ENCODE assay signal across 11 cellular contexts in the genomic region with DNA sequence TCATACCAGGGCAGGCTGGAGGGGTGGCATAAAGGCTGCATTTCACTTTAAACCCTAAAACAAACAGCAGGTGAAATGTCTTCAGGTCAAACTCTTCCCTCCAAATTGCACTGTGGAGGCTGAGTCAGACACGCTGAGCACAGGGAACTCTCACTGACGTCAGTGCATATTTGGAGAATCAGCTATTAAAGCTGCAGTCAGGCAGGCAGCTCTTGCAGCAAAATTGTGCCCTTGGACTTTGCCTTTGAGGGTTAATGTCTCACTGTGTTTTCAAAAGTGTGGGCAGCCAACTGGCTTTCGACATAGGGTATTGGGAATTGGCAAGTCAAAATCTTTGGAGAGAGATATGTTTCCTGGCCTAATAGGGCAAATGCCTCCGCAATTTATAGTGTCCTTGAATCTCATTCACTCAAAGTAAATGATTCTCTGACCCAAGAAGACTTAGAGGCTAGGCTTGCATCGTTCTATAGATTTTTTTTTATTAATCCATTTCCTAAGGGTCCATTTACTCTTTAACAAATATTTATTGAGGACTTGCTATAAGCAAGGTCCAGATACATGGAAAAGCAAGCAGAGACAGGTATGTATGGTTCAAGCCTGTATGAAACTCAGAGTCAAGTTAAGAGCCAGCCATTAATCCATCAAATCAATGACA. TPM values are rescaled to one million over a fixed set of nuclear protein-coding genes. Genes with fewer than 3 reads are reported as not detected.
DNase-seq lines count a peak whose midpoint lies in the region; ATAC-seq and TF ChIP-seq lines count a peak whose summit lies in the region.
"Had no signal": no experiment of that assay in that cellular context is flagged by ENCODE, and none has a peak within 500 bp of the region (broad histone marks: within the 10 kb centered on the region; RNA-seq: fewer than 3 reads in every experiment).

No MANE protein-coding gene starts in this region.

- H3K27ac Mint-ChIP-seq in activated T-cell treated with anti-CD3 and anti-CD28 coated beads, Interleukin-2, amount 50 U/mL, for 24 hours, result no peak overlapping the region
- H3K27ac Mint-ChIP-seq: activated CD8-positive, alpha-beta T cell treated with anti-CD3 and anti-CD28 coated beads, Interleukin-2, amount 10 ng/mL, durations not matched to agents 7 days and 5 days had no signal

- CTCF ChIA-PET in SK-N-SH (lab: Yijun Ruan, JAX), result no interaction called here

- intact Hi-C loops in adrenal gland (cut with DNase I) (no loop called here), upper lobe of right lung (cut with DNase I) (no loop called here)

- H2AFZ ChIP-seq in SK-N-SH (ENCODE audit: low read depth), result no peak overlapping the region

- TF ChIP-seq CTCF in SK-N-SH (IDR thresholded peaks at IDR 0.05) (no peak), adrenal gland (IDR thresholded peaks at IDR 0.05) (no peak), upper lobe of right lung (IDR thresholded peaks at IDR 0.05) (no peak)

- H4K20me1 ChIP-seq in SK-N-SH (ENCODE audit: insufficient read depth), result no peaks in the 10 kb centered on the region
- H4K20me1 ChIP-seq: BLaER1 treated with 17β-estradiol and CSF1 and Interleukin-3, amounts not matched to agents 10 nM and 100 nM had no signal

- WGBS in SK-N-SH (ENCODE audit: low lambda C conversion rate), result 37% methylated on average over 5 of the region's 5 CpGs
- 19 to 31% (median 28%) methylated on average over 5 of the region's 5 CpGs for WGBS in adrenal gland, 4 donors

- H3K9ac ChIP-seq in SK-N-SH, result no peak overlapping the region
- H3K9ac ChIP-seq: BLaER1 treated with 17β-estradiol and CSF1 and Interleukin-3, amounts not matched to agents 10 nM and 100 nM had no signal

- POLR2A ChIA-PET in SK-N-SH (lab: Yijun Ruan, JAX), result no interaction called here

- H3K27me3 Mint-ChIP-seq in activated T-cell treated with anti-CD3 and anti-CD28 coated beads, Interleukin-2, amount 50 U/mL, for 24 hours, result peaks cover 10% of the 10 kb centered on the region

- TF ChIP-seq POLR2A in adrenal gland (IDR thresholded peaks at IDR 0.05), result peak in 1 of 2 donors; percentile 18

- TF ChIP-seq RAD21 in SK-N-SH (IDR thresholded peaks at IDR 0.05; ENCODE audit: low read length), result no peak

- no peak overlapping the region for H3K4me3 Mint-ChIP-seq in activated T-cell treated with anti-CD3 and anti-CD28 coated beads, Interleukin-2, amount 50 U/mL, for 24 hours
- H3K4me3 Mint-ChIP-seq: activated CD8-positive, alpha-beta T cell treated with anti-CD3 and anti-CD28 coated beads, Interleukin-2, amount 10 ng/mL, durations not matched to agents 7 days and 5 days had no signal

- H3K9me2 ChIP-seq in SK-N-SH, result no peaks in the 10 kb centered on the region

- DNase-seq in SK-N-SH (no peak), adrenal gland (peak; percentile 63 to 90 (median 83)), iris pigment epithelial cell (ENCODE audit: low read depth) (peak; percentile 74), upper lobe of right lung (no peak), medulla oblongata (ENCODE audit: extremely low spot score) (no peak)
- DNase-seq in activated T-cell treated with anti-CD3 and anti-CD28 coated beads, Interleukin-2, amount 50 U/mL, for 24 hours, result no peak
- DNase-seq: activated CD8-positive, alpha-beta T cell treated with anti-CD3 and anti-CD28 coated beads, Interleukin-2, amount 10 ng/mL, durations not matched to agents 7 days and 5 days; NCI-H2081 treated with DMSO at 0.1 percent for 48 hours had no signal

- H3K4me1 ChIP-seq in SK-N-SH (ENCODE audit: control insufficient read depth in 1 of 2, insufficient read depth in 2 of 2, low read depth in 1 of 2, low read length in 1 of 2) (no peaks in the 10 kb centered on the region), adrenal gland (replicated peaks in 1 of 2) (peaks cover 12 to 15% of the 10 kb centered on the region in 2 donors), upper lobe of right lung (peaks cover 9% of the 10 kb centered on the region)
- H3K4me1 ChIP-seq: BLaER1 treated with 17β-estradiol and CSF1 and Interleukin-3, amounts not matched to agents 10 nM and 100 nM had no signal

- no peak for TF ChIP-seq EP300 in SK-N-SH (IDR thresholded peaks at IDR 0.05; ENCODE audit: borderline replicate concordance in 1 of 2, low read depth in 1 of 2, low read length in 1 of 2)

- no peaks in the 10 kb centered on the region for H3K36me3 Mint-ChIP-seq in activated T-cell treated with anti-CD3 and anti-CD28 coated beads, Interleukin-2, amount 50 U/mL, for 24 hours (ENCODE audit: low read depth)

- H3K4me2 ChIP-seq in SK-N-SH, result no peak overlapping the region
- H3K4me2 ChIP-seq: BLaER1 treated with 17β-estradiol and CSF1 and Interleukin-3, amounts not matched to agents 10 nM and 100 nM had no signal

- H3F3A ChIP-seq in SK-N-SH (replicated peaks; ENCODE audit: insufficient read depth), result no peaks in the 10 kb centered on the region

- H3K79me2 ChIP-seq in SK-N-SH (ENCODE audit: insufficient read depth), result no peaks in the 10 kb centered on the region

- peak; percentile 63 for ATAC-seq in SK-N-SH treated with all-trans-retinoic acid at 6 μM for 48 hours
- peak; percentile 80 for ATAC-seq in upper lobe of right lung
- no peak for ATAC-seq in HG02973 (IDR thresholded peaks at IDR 0.05; ENCODE audit: unreplicated experiment)
- ATAC-seq: activated CD8-positive, alpha-beta T cell treated with anti-CD3 and anti-CD28 coated beads, Interleukin-2, amount 10 ng/mL, durations not matched to agents 7 days and 5 days had no signal

- no peaks in the 10 kb centered on the region for H3K9me3 ChIP-seq in SK-N-SH
- H3K9me3 ChIP-seq in adrenal gland (replicated peaks in 1 of 3), result no peaks in the 10 kb centered on the region
- no peaks in the 10 kb centered on the region for H3K9me3 ChIP-seq in upper lobe of right lung
- H3K9me3 ChIP-seq: BLaER1 treated with 17β-estradiol and CSF1 and Interleukin-3, amounts not matched to agents 10 nM and 100 nM had no signal

- H3K4me1 Mint-ChIP-seq in activated T-cell treated with anti-CD3 and anti-CD28 coated beads, Interleukin-2, amount 50 U/mL, for 24 hours (ENCODE audit: low read depth), result no peaks in the 10 kb centered on the region

- H3K27ac ChIP-seq in SK-N-SH (ENCODE audit: low read depth in 2 of 2, low read length in 1 of 2), result no peak overlapping the region
- peak overlapping the region in 3 of 5 donors; percentile 10 to 42 (median 27) for H3K27ac ChIP-seq in adrenal gland
- H3K27ac ChIP-seq in upper lobe of right lung, result no peak overlapping the region
- H3K27ac ChIP-seq: BLaER1 treated with 17β-estradiol and CSF1 and Interleukin-3, amounts not matched to agents 10 nM and 100 nM had no signal

- H3K27me3 ChIP-seq in SK-N-SH (ENCODE audit: insufficient read depth), result no peaks in the 10 kb centered on the region
- no peaks in the 10 kb centered on the region for H3K27me3 ChIP-seq in adrenal gland
- H3K27me3 ChIP-seq in upper lobe of right lung, result no peaks in the 10 kb centered on the region
- H3K27me3 ChIP-seq: BLaER1 treated with 17β-estradiol and CSF1 and Interleukin-3, amounts not matched to agents 10 nM and 100 nM had no signal

- no peaks in the 10 kb centered on the region for H3K9me3 Mint-ChIP-seq in activated T-cell treated with anti-CD3 and anti-CD28 coated beads, Interleukin-2, amount 50 U/mL, for 24 hours

- H3K36me3 ChIP-seq in SK-N-SH (replicated peaks in 1 of 2; ENCODE audit: control insufficient read depth in 1 of 2, insufficient read depth in 2 of 2, low read length in 1 of 2), result no peaks in the 10 kb centered on the region
- H3K36me3 ChIP-seq in adrenal gland (replicated peaks in 1 of 2), result no peaks in the 10 kb centered on the region
- H3K36me3 ChIP-seq in upper lobe of right lung, result no peaks in the 10 kb centered on the region
- H3K36me3 ChIP-seq: BLaER1 treated with 17β-estradiol and CSF1 and Interleukin-3, amounts not matched to agents 10 nM and 100 nM had no signal

- H3K4me3 ChIP-seq in SK-N-SH (ENCODE audit: low read depth in 2 of 2, low read length in 1 of 2) (no peak overlapping the region), adrenal gland (no peak overlapping the region), upper lobe of right lung (no peak overlapping the region)
- H3K4me3 ChIP-seq: BLaER1 treated with 17β-estradiol and CSF1 and Interleukin-3, amounts not matched to agents 10 nM and 100 nM had no signal

TF ChIP-seq in SK-N-SH treated with all-trans-retinoic acid at 6 μM for 48 hours, 23 proteins besides CTCF, POLR2A, EP300 and RAD21 (continues in another document):
- TF ChIP-seq BACH2 (CRISPR knock-in tag; IDR thresholded peaks at IDR 0.05; ENCODE audit: borderline replicate concordance) (no peak), TCF4 (CRISPR knock-in tag; IDR thresholded peaks at IDR 0.05; ENCODE audit: borderline replicate concordance) (no peak), ISL1 (CRISPR knock-in tag; IDR thresholded peaks at IDR 0.05) (no peak)

TF ChIP-seq in SK-N-SH, 30 proteins besides CTCF, POLR2A, EP300 and RAD21 (continues in another document):
- TF ChIP-seq, protein P1, sequence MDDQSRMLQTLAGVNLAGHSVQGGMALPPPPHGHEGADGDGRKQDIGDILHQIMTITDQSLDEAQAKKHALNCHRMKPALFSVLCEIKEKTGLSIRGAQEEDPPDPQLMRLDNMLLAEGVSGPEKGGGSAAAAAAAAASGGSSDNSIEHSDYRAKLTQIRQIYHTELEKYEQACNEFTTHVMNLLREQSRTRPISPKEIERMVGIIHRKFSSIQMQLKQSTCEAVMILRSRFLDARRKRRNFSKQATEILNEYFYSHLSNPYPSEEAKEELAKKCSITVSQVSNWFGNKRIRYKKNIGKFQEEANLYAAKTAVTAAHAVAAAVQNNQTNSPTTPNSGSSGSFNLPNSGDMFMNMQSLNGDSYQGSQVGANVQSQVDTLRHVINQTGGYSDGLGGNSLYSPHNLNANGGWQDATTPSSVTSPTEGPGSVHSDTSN (IDR thresholded peaks at IDR 0.05), result no peak
- TF ChIP-seq CHD2 (IDR thresholded peaks at IDR 0.05; ENCODE audit: low read length, partially characterized antibody) (no peak), MEF2A (IDR thresholded peaks at IDR 0.05; ENCODE audit: borderline replicate concordance, low read depth) (no peak), GATA2 (CRISPR knock-in tag; IDR thresholded peaks at IDR 0.05) (no peak), MXI1 (IDR thresholded peaks at IDR 0.05; ENCODE audit: low read depth, low read length) (no peak), USF1 (IDR thresholded peaks at IDR 0.05; ENCODE audit: borderline replicate concordance, low read depth) (no peak), TAF1 (IDR thresholded peaks at IDR 0.05; ENCODE audit: borderline replicate concordance, low read depth, low read length) (no peak), JUND (IDR thresholded peaks at IDR 0.05) (no peak)

RNA-seq across cellular contexts. Expression of gene SMCO4, which starts 27.7 kb away (rescaled TPM):
- 9.0 and 9.2 TPM in 2 replicates for polyA plus RNA-seq in SK-N-SH (2012; rRNA removed)
- 6.3 and 10.0 TPM in 2 replicates for polyA plus RNA-seq in SK-N-SH (2012; cell fraction: cytosol; rRNA removed)
- 3.6 and 6.9 TPM in 2 replicates for polyA plus RNA-seq in SK-N-SH (2012; cell fraction: nucleus; rRNA removed)
- total RNA-seq in adrenal gland, result 100 to 1,000 TPM in 2 of 8 donors, 10 to 100 TPM in 6; 23.2 to 108 (median 79.0) TPM
- polyA plus RNA-seq in adrenal gland, result 10 to 100 TPM; 31.6 to 81.7 (median 40.9) TPM
- 55.7 TPM for total RNA-seq in upper lobe of right lung

Comparison
In these comparisons a context has a peak if more than half of its experiments do, and no peak if none do; other contexts are left out.
1. DNase-seq: peak in adrenal gland (7 of 7) and iris pigment epithelial cell (single experiment); none in SK-N-SH (single experiment), upper lobe of right lung (single experiment), medulla oblongata (single experiment) and activated T-cell treated with anti-CD3 and anti-CD28 coated beads, Interleukin-2, amount 50 U/mL, for 24 hours (single experiment).
2. H3K27ac ChIP-seq: peak in adrenal gland (3 of 5); none in SK-N-SH (0 of 2) and upper lobe of right lung (single experiment).